13 cellular contexts compared by ENCODE assay signal in genomic region chr17:17689312-17689711, GRCh38. TPM values are rescaled to one million over a fixed set of nuclear protein-coding genes. Genes with fewer than 3 reads are reported as not detected.
DNase-seq lines count a peak whose midpoint lies in the region; ATAC-seq and TF ChIP-seq lines count a peak whose summit lies in the region.
"Had no signal": no experiment of that assay in that cellular context is flagged by ENCODE, and none has a peak within 500 bp of the region (broad histone marks: within the 10 kb centered on the region; RNA-seq: fewer than 3 reads in every experiment).

No MANE protein-coding gene starts in this region.

- WGBS in ovary, 3 donors = 88 to 92% (median 90%) methylated on average over 4 of the region's 4 CpGs

- H3K27ac ChIP-seq in AG04450 (ENCODE audit: low read depth, low read length) = peak overlapping the region; percentile 11
- peak overlapping the region; percentile 15; the same call in 1 of the 2 replicates for H3K27ac ChIP-seq in HCT116 (ENCODE audit: low read depth, low read length)
- H3K27ac ChIP-seq in ovary = no peak overlapping the region

- TF ChIP-seq EP300 in ovary (IDR thresholded peaks at IDR 0.05) = no peak

- CTCF ChIA-PET in AG04450 (lab: Charles Lee) = interaction anchor here (2.9 kb wide), 1 partner anchor 9 kb away, joined by 17 read pairs; no protein-coding TSS in a partner anchor
- CTCF ChIA-PET in HCT116 (lab: Charles Lee) = interaction anchor here (2.1 kb wide), 1 partner anchor 61 kb away, joined by 4 read pairs; no protein-coding TSS in a partner anchor
- CTCF ChIA-PET in activated CD4-positive, alpha-beta T cell treated with anti-CD3 and anti-CD28 coated beads, Interleukin-2, amount 10 ng/mL, durations not matched to agents 7 days and 5 days (lab: Charles Lee) = no interaction called here

- H2AFZ ChIP-seq in HCT116 (ENCODE audit: low read depth, low read length, poor library complexity, severe bottlenecking) = no peak overlapping the region

- H3K4me2 ChIP-seq in HCT116 (ENCODE audit: low read length) = peak overlapping the region; percentile 18

- peaks cover 92 to 100% of the 10 kb centered on the region in 2 experiments for H3K4me1 ChIP-seq in HCT116 (ENCODE audit: control insufficient read depth in 1 of 2, insufficient read depth in 2 of 2, low read length in 2 of 2)
- H3K4me1 ChIP-seq in ovary (ENCODE audit: insufficient read depth) = peaks cover 34% of the 10 kb centered on the region
- H3K4me1 ChIP-seq in BE2C = peaks cover 33% of the 10 kb centered on the region

- H3K36me3 ChIP-seq in HCT116 (ENCODE audit: control insufficient read depth in 1 of 2, insufficient read depth in 2 of 2, low read length in 2 of 2) = no peaks in the 10 kb centered on the region
- H3K36me3 ChIP-seq in ovary = no peaks in the 10 kb centered on the region
- H3K36me3 ChIP-seq in BE2C = no peaks in the 10 kb centered on the region

- peaks cover 6% of the 10 kb centered on the region; the same call in 1 of the 2 replicates for H4K20me1 ChIP-seq in HCT116 (ENCODE audit: insufficient read depth)

- no peaks in the 10 kb centered on the region for H3K27me3 Mint-ChIP-seq in T-helper 17 cell
- no peaks in the 10 kb centered on the region for H3K27me3 Mint-ChIP-seq in nephron (ENCODE audit: low read depth)
- H3K27me3 Mint-ChIP-seq in activated CD4-positive, alpha-beta T cell treated with anti-CD3 and anti-CD28 coated beads, Interleukin-2, amount 10 ng/mL, durations not matched to agents 7 days and 5 days = no peaks in the 10 kb centered on the region

- H3K9me2 ChIP-seq in HCT116 (ENCODE audit: insufficient read depth) = no peaks in the 10 kb centered on the region

- H3K4me1 Mint-ChIP-seq in T-helper 17 cell = peaks cover 35% of the 10 kb centered on the region
- peaks cover 77% of the 10 kb centered on the region for H3K4me1 Mint-ChIP-seq in nephron
- peaks cover 59% of the 10 kb centered on the region for H3K4me1 Mint-ChIP-seq in activated CD4-positive, alpha-beta T cell treated with anti-CD3 and anti-CD28 coated beads, Interleukin-2, amount 10 ng/mL, durations not matched to agents 7 days and 5 days

- TF ChIP-seq POLR2A in HCT116 (IDR thresholded peaks at IDR 0.05; ENCODE audit: borderline replicate concordance, extremely low read depth, insufficient read depth, insufficient read length) (no peak), ovary (IDR thresholded peaks at IDR 0.05) (no peak)

- intact Hi-C loops in HCT116 (cut with micrococcal nuclease) (loop anchor here (10.0 kb wide), 3 partner anchors 95 to 345 kb away; partner anchors contain the start of genes ATPAF2, GID4 and SREBF1), ovary (cut with DNase I) (loop anchor here in 3 of 4 donors (10.0 kb wide), 4 partner anchors 65 to 345 kb away; partner anchors contain the start of genes ATPAF2 (in 1 of the 3) and GID4 (in 1 of the 3))

- TF ChIP-seq CTCF in AG04450 (IDR thresholded peaks at IDR 0.05; ENCODE audit: low read depth, low read length) (no peak), HCT116 (IDR thresholded peaks at IDR 0.05 in 2 of 3, conservative IDR thresholded peaks at IDR 0.05 in 1 of 3; ENCODE audit: borderline replicate concordance in 1 of 3, insufficient read depth in 1 of 3, low read depth in 2 of 3, low read length in 2 of 3) (no peak), nephron (IDR thresholded peaks at IDR 0.05; ENCODE audit: unreplicated experiment in 3 of 3) (no peak), ovary (IDR thresholded peaks at IDR 0.05) (no peak), BE2C (IDR thresholded peaks at IDR 0.05; ENCODE audit: low read depth, low read length) (no peak)

- H3K4me3 ChIP-seq in AG04450 (ENCODE audit: low read depth, low read length) = no peak overlapping the region
- no peak overlapping the region for H3K4me3 ChIP-seq in HCT116 (replicated peaks in 1 of 2; ENCODE audit: low read depth in 1 of 2, low read length in 2 of 2)
- H3K4me3 ChIP-seq in ovary = no peak overlapping the region
- no peak overlapping the region for H3K4me3 ChIP-seq in BE2C (ENCODE audit: low read depth, low read length)

- H3K9ac ChIP-seq in HCT116 (ENCODE audit: low read length) = peak overlapping the region; percentile 91; the same call in 1 of the 2 replicates

- no peaks in the 10 kb centered on the region for H3K9me3 Mint-ChIP-seq in nephron
- H3K9me3 Mint-ChIP-seq in activated CD4-positive, alpha-beta T cell treated with anti-CD3 and anti-CD28 coated beads, Interleukin-2, amount 10 ng/mL, durations not matched to agents 7 days and 5 days = no peaks in the 10 kb centered on the region

- DNase-seq in AG04450 (ENCODE audit: low read depth, low spot score) (no peak), HCT116 (ENCODE audit: low read depth, low spot score) (no peak), T-helper 17 cell (no peak), ovary (no peak), BE2C (no peak)
- no peak for DNase-seq in activated CD4-positive, alpha-beta T cell treated with anti-CD3 and anti-CD28 coated beads, Interleukin-2, amount 10 ng/mL, durations not matched to agents 7 days and 5 days
- DNase-seq: H7, IMR-90, NCI-H187 treated with DMSO at 0.1 percent for 48 hours, NCI-H526 treated with DMSO at 0.1 percent for 48 hours had no signal

- no TSS peak for BruUV-seq in HCT116 (replicated peaks; lab: Mats Ljungman, UMichigan)

- H3K27me3 ChIP-seq in AG04450 (ENCODE audit: control insufficient read depth, insufficient read depth, low read length) (no peaks in the 10 kb centered on the region), HCT116 (ENCODE audit: insufficient read depth, low read length) (no peaks in the 10 kb centered on the region), ovary (no peaks in the 10 kb centered on the region), BE2C (no peaks in the 10 kb centered on the region)

- peak overlapping the region; percentile 92 for H3K27ac Mint-ChIP-seq in T-helper 17 cell
- peak overlapping the region in 2 of 3 experiments; percentile 19 to 29 for H3K27ac Mint-ChIP-seq in nephron
- no peak overlapping the region for H3K27ac Mint-ChIP-seq in activated CD4-positive, alpha-beta T cell treated with anti-CD3 and anti-CD28 coated beads, Interleukin-2, amount 10 ng/mL, durations not matched to agents 7 days and 5 days

- RAD21 ChIA-PET in HCT116 (lab: Charles Lee; ENCODE audit: low non-redundant PET in 1 of 2, low total read pairs in 2 of 2, uncharacterized antibody in 2 of 2, unreplicated experiment in 2 of 2) = no interaction called here

- H3K36me3 Mint-ChIP-seq in T-helper 17 cell (ENCODE audit: low read depth) (no peaks in the 10 kb centered on the region), nephron (ENCODE audit: low read depth) (no peaks in the 10 kb centered on the region)
- peaks cover 2% of the 10 kb centered on the region for H3K36me3 Mint-ChIP-seq in activated CD4-positive, alpha-beta T cell treated with anti-CD3 and anti-CD28 coated beads, Interleukin-2, amount 10 ng/mL, durations not matched to agents 7 days and 5 days (ENCODE audit: low read depth)

- no peak overlapping the region for H3K4me3 Mint-ChIP-seq in T-helper 17 cell
- H3K4me3 Mint-ChIP-seq in nephron = no peak overlapping the region
- no peak overlapping the region for H3K4me3 Mint-ChIP-seq in activated CD4-positive, alpha-beta T cell treated with anti-CD3 and anti-CD28 coated beads, Interleukin-2, amount 10 ng/mL, durations not matched to agents 7 days and 5 days
- H3K4me3 Mint-ChIP-seq: CD14-positive monocyte had no signal

- no peaks in the 10 kb centered on the region for H3K9me3 ChIP-seq in AG04450 (ENCODE audit: control insufficient read depth, insufficient read depth, low read length)
- H3K9me3 ChIP-seq in HCT116 (ENCODE audit: control insufficient read depth in 1 of 2, insufficient read depth in 1 of 2, low read depth in 1 of 2, low read length in 2 of 2) = no peaks in the 10 kb centered on the region
- H3K9me3 ChIP-seq in T-helper 17 cell (ENCODE audit: control insufficient read depth, low read length, poor library complexity, severe bottlenecking) = no peaks in the 10 kb centered on the region
- H3K9me3 ChIP-seq in ovary = no peaks in the 10 kb centered on the region
- no peaks in the 10 kb centered on the region for H3K9me3 ChIP-seq in BE2C

- POLR2A ChIA-PET in AG04450 (lab: Yijun Ruan, JAX) (no interaction called here), HCT116 (lab: Charles Lee) (interaction anchor here (2.1 kb wide), 1 partner anchor 148 kb away, joined by 11 read pairs; the partner anchor contains the start of gene SREBF1)
- POLR2A ChIA-PET in activated CD4-positive, alpha-beta T cell treated with anti-CD3 and anti-CD28 coated beads, Interleukin-2, amount 10 ng/mL, durations not matched to agents 7 days and 5 days (lab: Charles Lee) = no interaction called here

- peaks cover 99% of the 10 kb centered on the region for H3K79me2 ChIP-seq in HCT116 (ENCODE audit: insufficient read depth, low read length)

- ATAC-seq in HCT116 (no peak), T-helper 17 cell (no peak), GM19035 (IDR thresholded peaks at IDR 0.05; ENCODE audit: unreplicated experiment) (no peak)

- TF ChIP-seq RAD21 in HCT116 (IDR thresholded peaks at IDR 0.05; ENCODE audit: low read depth) = no peak

TF ChIP-seq in HCT116, 20 proteins besides CTCF, POLR2A, EP300 and RAD21 (continues in another document):
- TF ChIP-seq POLR2AphosphoS5 (IDR thresholded peaks at IDR 0.05; ENCODE audit: low read depth, low read length) (no peak), ATF3 (IDR thresholded peaks at IDR 0.05) (no peak)

RNA-seq across cellular contexts. Expression of gene RAI1, which starts 8.1 kb away (rescaled TPM):
- 2.1 and 3.2 TPM in 2 replicates for polyA plus RNA-seq in AG04450 (2011; rRNA removed)
- polyA minus RNA-seq in AG04450 (2011; rRNA and poly(A)+ RNA removed) = 4.2 and 5.4 TPM in 2 replicates
- total RNA-seq in HCT116 (2021; ENCODE audit: unreplicated experiment) = 38.5 TPM
- polyA plus RNA-seq in HCT116 (2012) = 21.0 and 25.2 TPM in 2 replicates
- total RNA-seq in T-helper 17 cell = 10 to 100 TPM; 18.4 to 18.6 TPM
- 10 to 100 TPM; 18.1 to 18.5 TPM for total RNA-seq in activated CD4-positive, alpha-beta T cell treated with anti-CD3 and anti-CD28 coated beads, Interleukin-2, amount 10 ng/mL, durations not matched to agents 7 days and 5 days
- 10 to 100 TPM; 16.3 to 57.7 (median 37.5) TPM for total RNA-seq in ovary
- polyA plus RNA-seq in ovary = 10 to 100 TPM in 1 of 2 donors, 1 to 10 TPM in 1; 1.5 to 14.5 TPM
- polyA plus RNA-seq in BE2C (2012; ENCODE audit: insufficient read depth, insufficient read length, low read depth) = 26.3 TPM

Comparison
In these comparisons a context has a peak if more than half of its experiments do, and no peak if none do; other contexts are left out.
1. H3K27ac ChIP-seq: peak in AG04450 (single experiment) and HCT116 (single experiment); none in ovary (0 of 2).